ENCODE assay signal across 12 cellular contexts in genomic region chr2:235521844-235522243, GRCh38. TPM values are rescaled to one million over a fixed set of nuclear protein-coding genes. Genes with fewer than 3 reads are reported as not detected.
DNase-seq lines count a peak whose midpoint lies in the region; TF ChIP-seq lines count a peak whose summit lies in the region.
"Had no signal": no experiment of that assay in that cellular context is flagged by ENCODE, and none has a peak within 500 bp of the region (broad histone marks: within the 10 kb centered on the region; RNA-seq: fewer than 3 reads in every experiment).

No MANE protein-coding gene starts in this region.

- no peak overlapping the region for H3K27ac ChIP-seq in hepatocyte
- H3K27ac ChIP-seq: parathyroid adenoma had no signal

- H3K4me2 ChIP-seq in hepatocyte, result no peak overlapping the region

- H3K4me1 ChIP-seq in hepatocyte (ENCODE audit: insufficient read depth), result no peaks in the 10 kb centered on the region
- H3K4me1 ChIP-seq: HAP-1 had no signal

- no peak overlapping the region for H2AFZ ChIP-seq in hepatocyte
- H2AFZ ChIP-seq: parathyroid adenoma had no signal

- H3K27me3 ChIP-seq in hepatocyte, result no peaks in the 10 kb centered on the region

- peaks cover 19% of the 10 kb centered on the region for H4K20me1 ChIP-seq in hepatocyte (ENCODE audit: insufficient read depth, poor library complexity, severe bottlenecking)

- no peaks in the 10 kb centered on the region for H3K9me2 ChIP-seq in hepatocyte (replicated peaks; ENCODE audit: insufficient read depth)

- H3K4me3 ChIP-seq in cardiac fibroblast (replicated peaks in 1 of 2; ENCODE audit: low read depth in 2 of 2, low read length in 2 of 2) (no peak overlapping the region), hepatocyte (no peak overlapping the region)
- H3K4me3 ChIP-seq: HAP-1 had no signal

- no peaks in the 10 kb centered on the region for H3K36me3 ChIP-seq in hepatocyte (replicated peaks; ENCODE audit: insufficient read depth, low read depth)
- H3K36me3 ChIP-seq: HAP-1 had no signal

- no peaks in the 10 kb centered on the region for H3K9me3 ChIP-seq in hepatocyte (ENCODE audit: low read depth)
- H3K9me3 ChIP-seq: HAP-1 had no signal

- WGBS in hepatocyte (ENCODE audit: low lambda C conversion rate, missing lambda C conversion rate), result 81% methylated on average over 6 of the region's 6 CpGs

- no peak for TF ChIP-seq CTCF in cardiac fibroblast (IDR thresholded peaks at IDR 0.05; ENCODE audit: low read depth, low read length)
- no peak for TF ChIP-seq CTCF in hepatocyte (IDR thresholded peaks at IDR 0.05; ENCODE audit: poor library complexity)

- peak; percentile 37 for DNase-seq in NCI-H2107 (lab: John Stamatoyannopoulos, UW)
- DNase-seq in NCI-H2107 treated with DMSO at 0.1 percent for 48 hours (lab: John Stamatoyannopoulos, UW; ENCODE audit: unreplicated experiment), result no peak
- peak; percentile 63 for DNase-seq in NCI-H2171 treated with DMSO at 0.1 percent for 48 hours (lab: John Stamatoyannopoulos, UW)
- peak; percentile 50 to 66 for DNase-seq in cardiac fibroblast (ENCODE audit: low read depth in 2 of 2)
- peak; percentile 36 for DNase-seq in renal cortical epithelial cell (ENCODE audit: low read depth)
- DNase-seq in ureter (ENCODE audit: low spot score), result no peak
- no peak for DNase-seq in activated CD8-positive, alpha-beta memory T cell treated with anti-CD3 and anti-CD28 coated beads, Interleukin-2, amount 50 U/mL, for 48 hours
- DNase-seq in hepatocyte (ENCODE audit: low spot score), result no peak
- DNase-seq: activated CD4-positive, alpha-beta memory T cell treated with anti-CD3 and anti-CD28 coated beads for 36 hours; stimulated activated CD4-positive, alpha-beta T cell treated with anti-CD3 and anti-CD28 coated beads, Interleukin-12 subunit alpha, Interleukin-12 subunit beta, amount 100 ng/mL, for 4 hours had no signal

- peaks cover 92% of the 10 kb centered on the region for H3K79me2 ChIP-seq in hepatocyte

RNA-seq across cellular contexts. Expression of gene AGAP1, which starts 28.0 kb away (rescaled TPM):
- 10.2 and 17.6 TPM in 2 replicates for total RNA-seq in renal cortical epithelial cell
- 43.2 TPM for total RNA-seq in ureter
- total RNA-seq in hepatocyte, result 19.2 and 20.0 TPM in 2 replicates
- 7.9 and 12.1 TPM in 2 replicates for polyA plus RNA-seq in hepatocyte

Comparison
In these comparisons a context has a peak if more than half of its experiments do, and no peak if none do; other contexts are left out.
1. DNase-seq: peak in NCI-H2107 (single experiment), NCI-H2171 treated with DMSO at 0.1 percent for 48 hours (single experiment), cardiac fibroblast (2 of 2) and renal cortical epithelial cell (single experiment); none in NCI-H2107 treated with DMSO at 0.1 percent for 48 hours (single experiment), ureter (single experiment), activated CD8-positive, alpha-beta memory T cell treated with anti-CD3 and anti-CD28 coated beads, Interleukin-2, amount 50 U/mL, for 48 hours (single experiment) and hepatocyte (single experiment).